In genomic region chr5:87329114-87329513, GRCh38 we compare ENCODE assay signal across 27 cellular contexts.
"Had no signal": no experiment of that assay in that cellular context is flagged by ENCODE, and none has a peak within 500 bp of the region (broad histone marks: within the 10 kb centered on the region; RNA-seq: fewer than 3 reads in every experiment).

No MANE protein-coding gene starts in this region.

- H3K4me1 ChIP-seq: upper lobe of right lung had no signal

- H3K4me2 ChIP-seq: hepatocyte had no signal

- H3K36me3 ChIP-seq: WERI-Rb-1 had no signal

- FAIRE-seq: bronchial epithelial cell, colon had no signal

- H2AFZ ChIP-seq: hepatocyte had no signal

- H3K4me3 Mint-ChIP-seq: activated CD8-positive, alpha-beta T cell treated with anti-CD3 and anti-CD28 coated beads for 36 hours; activated T-cell treated with anti-CD3 and anti-CD28 coated beads, Interleukin-2, amount 50 U/mL, for 4 hours; activated T-helper 17 cell treated with anti-CD3 and anti-CD28 coated beads, Interleukin-2, amount 50 U/mL, for 72 hours; memory B cell; natural killer cell; stimulated activated naive B cell treated with anti-CD40 and anti-IgM and Interleukin-4, amounts not matched to agents 10 μg/mL and 1 μg/mL and 100 μg/mL, for 72 hours; T-helper 1 cell treated with Interleukin-12 subunit alpha and Interleukin-12 subunit beta and Interleukin-4 antibody, amounts not matched to agents 30 μg/mL and 1 μg/mL, for 36 hours had no signal

- DNase-seq: activated CD4-positive, alpha-beta T cell treated with anti-CD3 and anti-CD28 coated beads, Interleukin-2, amount 50 U/mL, for 1 hour; activated CD4-positive, CD25-positive, alpha-beta regulatory T cell treated with anti-CD3 and anti-CD28 coated beads, Interleukin-2, amount 50 U/mL, for 72 hours; activated CD8-positive, alpha-beta T cell treated with anti-CD3 and anti-CD28 coated beads for 36 hours; activated gamma-delta T cell treated with Interleukin-2 at 50 U/mL for 16 hours; activated T-cell treated with anti-CD3 and anti-CD28 coated beads, Interleukin-2, amount 50 U/mL, for 4 hours; effector CD8-positive, alpha-beta T cell; erythroblast; kidney; left colon; natural killer cell; right cardiac atrium; stimulated activated CD4-positive, alpha-beta T cell treated with anti-CD3 and anti-CD28 coated beads, Interleukin-15, amount 100 ng/mL, for 24 hours; stimulated activated CD4-positive, alpha-beta T cell treated with anti-CD3 and anti-CD28 coated beads, Interleukin-2, amount 100 ng/mL, for 24 hours; stimulated activated naive B cell treated with anti-CD40 and anti-IgM and Interleukin-4, amounts not matched to agents 10 μg/mL and 1 μg/mL and 100 μg/mL, for 72 hours; stomach; T1000; tibial artery; upper lobe of right lung; WERI-Rb-1 had no signal

- H3K9me3 Mint-ChIP-seq: activated T-cell treated with anti-CD3 and anti-CD28 coated beads, Interleukin-2, amount 50 U/mL, for 4 hours; activated T-helper 17 cell treated with anti-CD3 and anti-CD28 coated beads, Interleukin-2, amount 50 U/mL, for 72 hours; memory B cell; natural killer cell; T-helper 1 cell treated with Interleukin-12 subunit alpha and Interleukin-12 subunit beta and Interleukin-4 antibody, amounts not matched to agents 30 μg/mL and 1 μg/mL, for 36 hours had no signal

- H3K4me3 ChIP-seq: gastroesophageal sphincter, hepatocyte, stomach, tibial artery, upper lobe of right lung had no signal

- H3K27ac ChIP-seq: gastroesophageal sphincter, hepatocyte, stomach, tibial artery, upper lobe of right lung, WERI-Rb-1 had no signal

- ATAC-seq: activated CD8-positive, alpha-beta T cell treated with anti-CD3 and anti-CD28 coated beads for 36 hours; activated naive CD4-positive, alpha-beta T cell treated with anti-CD3 and anti-CD28 coated beads, Interleukin-2, amount 50 U/mL, for 72 hours; activated T-cell treated with anti-CD3 and anti-CD28 coated beads, Interleukin-2, amount 50 U/mL, for 4 hours; activated T-helper 17 cell treated with anti-CD3 and anti-CD28 coated beads, Interleukin-2, amount 50 U/mL, for 72 hours; gastroesophageal sphincter; left colon; natural killer cell; right cardiac atrium; stimulated activated naive B cell treated with anti-CD40 and anti-IgM and Interleukin-4, amounts not matched to agents 10 μg/mL and 1 μg/mL and 100 μg/mL, for 72 hours; upper lobe of right lung had no signal

- H3K27ac Mint-ChIP-seq: activated CD8-positive, alpha-beta T cell treated with anti-CD3 and anti-CD28 coated beads for 36 hours; activated naive CD4-positive, alpha-beta T cell treated with anti-CD3 and anti-CD28 coated beads, Interleukin-2, amount 50 U/mL, for 72 hours; memory B cell; stimulated activated naive B cell treated with anti-CD40 and anti-IgM and Interleukin-4, amounts not matched to agents 10 μg/mL and 1 μg/mL and 100 μg/mL, for 72 hours; T-helper 1 cell treated with Interleukin-12 subunit alpha and Interleukin-12 subunit beta and Interleukin-4 antibody, amounts not matched to agents 30 μg/mL and 1 μg/mL, for 36 hours had no signal

- H3K27me3 ChIP-seq: gastroesophageal sphincter, hepatocyte, stomach, tibial artery, upper lobe of right lung had no signal

- H3K36me3 Mint-ChIP-seq: natural killer cell had no signal

- H3K27me3 Mint-ChIP-seq: activated CD8-positive, alpha-beta T cell treated with anti-CD3 and anti-CD28 coated beads for 36 hours; activated T-helper 17 cell treated with anti-CD3 and anti-CD28 coated beads, Interleukin-2, amount 50 U/mL, for 72 hours; memory B cell; stimulated activated naive B cell treated with anti-CD40 and anti-IgM and Interleukin-4, amounts not matched to agents 10 μg/mL and 1 μg/mL and 100 μg/mL, for 72 hours had no signal

- H3K9me3 ChIP-seq: gastroesophageal sphincter, stomach, tibial artery, upper lobe of right lung had no signal
